ENCODE assay signal across 8 cellular contexts in genomic region chrX:16856076-16856404, GRCh38. TPM values are rescaled to one million over a fixed set of nuclear protein-coding genes. Genes with fewer than 3 reads are reported as not detected.
DNase-seq lines count a peak whose midpoint lies in the region; ATAC-seq and TF ChIP-seq lines count a peak whose summit lies in the region.
"Not testable (repeated sequence)": the region's sequence is repeated elsewhere in the genome, so short reads cannot be mapped to it uniquely, and the experiment has no call there.

No MANE protein-coding gene starts in this region.

- H3K27me3 ChIP-seq in GM23248 (replicated peaks; ENCODE audit: insufficient read depth); PC-3 (ENCODE audit: low read length): not testable (repeated sequence)

- peaks cover 45% of the 10 kb centered on the region for H3K4me1 Mint-ChIP-seq in activated CD4-positive, alpha-beta memory T cell treated with anti-CD3 and anti-CD28 coated beads, Interleukin-2, amount 10 ng/mL, durations not matched to agents 7 days and 5 days

- H3F3A ChIP-seq in GM23248 (ENCODE audit: insufficient read depth), result peaks cover 14% of the 10 kb centered on the region
- not testable (repeated sequence) for H3F3A ChIP-seq in PC-3 (ENCODE audit: low read length, unreplicated experiment)

- intact Hi-C loops in PC-3 (cut with micrococcal nuclease), result not testable (repeated sequence)

- not testable (repeated sequence) for H2AFZ ChIP-seq in GM23248; PC-3 (ENCODE audit: low read length)

- H3K27ac Mint-ChIP-seq in activated CD4-positive, alpha-beta memory T cell treated with anti-CD3 and anti-CD28 coated beads, Interleukin-2, amount 10 ng/mL, durations not matched to agents 7 days and 5 days, result peak overlapping the region; percentile 59

- not testable (repeated sequence) for H3K4me2 ChIP-seq in GM23248 (ENCODE audit: unreplicated experiment); PC-3 (ENCODE audit: low read length)

- H3K4me3 Mint-ChIP-seq in activated CD4-positive, alpha-beta memory T cell treated with anti-CD3 and anti-CD28 coated beads, Interleukin-2, amount 10 ng/mL, durations not matched to agents 7 days and 5 days, result not testable (repeated sequence)

- H3K79me2 ChIP-seq in GM23248 (ENCODE audit: insufficient read depth) (peaks cover 82% of the 10 kb centered on the region), PC-3 (ENCODE audit: low read length) (peaks cover 83% of the 10 kb centered on the region)

- peaks cover 60% of the 10 kb centered on the region for H3K36me3 Mint-ChIP-seq in activated CD4-positive, alpha-beta memory T cell treated with anti-CD3 and anti-CD28 coated beads, Interleukin-2, amount 10 ng/mL, durations not matched to agents 7 days and 5 days (ENCODE audit: low read depth)

- H3K27me3 Mint-ChIP-seq in activated CD4-positive, alpha-beta memory T cell treated with anti-CD3 and anti-CD28 coated beads, Interleukin-2, amount 10 ng/mL, durations not matched to agents 7 days and 5 days, result not testable (repeated sequence)

- not testable (repeated sequence) for H3K4me3 ChIP-seq in GM23248; PC-3 (ENCODE audit: low read length); astrocyte of the cerebellum (ENCODE audit: low read depth, low read length)

- not testable (repeated sequence) for H4K20me1 ChIP-seq in GM23248 (ENCODE audit: insufficient read depth)
- H4K20me1 ChIP-seq in PC-3 (ENCODE audit: low read length), result peaks cover 23% of the 10 kb centered on the region

- not testable (repeated sequence) for TF ChIP-seq CTCF in PC-3 (conservative IDR thresholded peaks at IDR 0.05; ENCODE audit: low read depth, low read length); astrocyte of the cerebellum (IDR thresholded peaks at IDR 0.05; ENCODE audit: low read depth, low read length, missing control alignments)

- H3K9me2 ChIP-seq in GM23248 (ENCODE audit: insufficient read depth); PC-3 (replicated peaks; ENCODE audit: low read length): not testable (repeated sequence)

- CTCF ChIA-PET in PC-3 (lab: Charles Lee), result not testable (repeated sequence)
- CTCF ChIA-PET in activated CD4-positive, alpha-beta memory T cell treated with anti-CD3 and anti-CD28 coated beads, Interleukin-2, amount 10 ng/mL, durations not matched to agents 7 days and 5 days (lab: Charles Lee), result interaction anchor here (0.7 kb wide), 1 partner anchor 273 kb away, joined by 5 read pairs; no protein-coding TSS in a partner anchor

- H3K36me3 ChIP-seq in GM23248 (ENCODE audit: low read depth), result not testable (repeated sequence)
- peaks cover 75% of the 10 kb centered on the region for H3K36me3 ChIP-seq in PC-3 (ENCODE audit: low read depth, low read length)

- WGBS in GM23248 (ENCODE audit: low coverage in 1 of 2, low lambda C conversion rate in 2 of 2, missing lambda C conversion rate in 2 of 2), 2 experiments, result 22 to 23% methylated on average over 2 of the region's 2 CpGs

- ATAC-seq in PC-3, result peak; percentile 56; the same call in 1 of the 2 replicates

- peak; percentile 78 for DNase-seq in ELR (ENCODE audit: low read depth)
- DNase-seq in GM23248, result peak; percentile 59
- peak; percentile 38 for DNase-seq in HS-5 (ENCODE audit: low read depth)
- DNase-seq in PC-3, result peak; percentile 56
- DNase-seq in activated CD4-positive, alpha-beta memory T cell treated with anti-CD3 and anti-CD28 coated beads, Interleukin-2, amount 10 ng/mL, durations not matched to agents 7 days and 5 days, result peak; percentile 35
- DNase-seq in astrocyte of the cerebellum (ENCODE audit: low read depth), result peak; percentile 24
- DNase-seq in iris pigment epithelial cell (ENCODE audit: low read depth), result peak; percentile 67
- peak; percentile 3 for DNase-seq in stimulated activated naive CD4-positive, alpha-beta T cell treated with Interleukin-2 at 50 U/mL for 16 hours (lab: John Stamatoyannopoulos, UW)

- not testable (repeated sequence) for H3K9me3 ChIP-seq in GM23248 (ENCODE audit: low read depth); PC-3 (ENCODE audit: low read length)

- in situ Hi-C loops in GM23248 (cut with MboI); astrocyte of the cerebellum (cut with HindIII; ENCODE audit: low sequenced_read_pairs): not testable (repeated sequence)

- POLR2A ChIA-PET in PC-3 (lab: Charles Lee; ENCODE audit: unreplicated experiment), result not testable (repeated sequence)
- POLR2A ChIA-PET in activated CD4-positive, alpha-beta memory T cell treated with anti-CD3 and anti-CD28 coated beads, Interleukin-2, amount 10 ng/mL, durations not matched to agents 7 days and 5 days (lab: Charles Lee), result interaction anchor here (1.5 to 1.6 kb wide), 2 partner anchors 12 to 13 kb away, joined by 4 read pairs; no protein-coding TSS in a partner anchor

- not testable (repeated sequence) for BruUV-seq in PC-3 (replicated peaks; lab: Mats Ljungman, UMichigan)

- not testable (repeated sequence) for H3K9ac ChIP-seq in GM23248; PC-3 (ENCODE audit: low read length)

- H3K4me1 ChIP-seq in GM23248 (ENCODE audit: insufficient read depth); PC-3 (ENCODE audit: insufficient read depth, low read length): not testable (repeated sequence)

- not testable (repeated sequence) for H3K9me3 Mint-ChIP-seq in activated CD4-positive, alpha-beta memory T cell treated with anti-CD3 and anti-CD28 coated beads, Interleukin-2, amount 10 ng/mL, durations not matched to agents 7 days and 5 days

- peak overlapping the region; percentile 38; the same call in 1 of the 2 replicates for H3K27ac ChIP-seq in GM23248
- not testable (repeated sequence) for H3K27ac ChIP-seq in PC-3 (ENCODE audit: low read length)

RNA-seq across cellular contexts. Expression of gene RBBP7, which starts 14.1 kb away (rescaled TPM):
- 64.6 and 86.2 TPM in 2 replicates for total RNA-seq in GM23248 (2014; rRNA removed; shearing (Covaris generic))
- 119 and 124 TPM in 2 replicates for polyA plus RNA-seq in GM23248 (2016; fragmentation: Nextera tagmentation; extraction: Ambion mirVana)
- 153 and 155 TPM in 2 replicates for total RNA-seq in PC-3 (2014; rRNA removed)
- total RNA-seq in activated CD4-positive, alpha-beta memory T cell treated with anti-CD3 and anti-CD28 coated beads, Interleukin-2, amount 10 ng/mL, durations not matched to agents 7 days and 5 days, result 100 to 1,000 TPM; 137 to 140 TPM

Comparison
In these comparisons a context has a peak if more than half of its experiments do, and no peak if none do; other contexts are left out.
1. DNase-seq: peak in every context shown above with its lines; median percentile 78 in ELR; 67 in iris pigment epithelial cell; 59 in GM23248; 56 in PC-3; 38 in HS-5; 35 in activated CD4-positive, alpha-beta memory T cell treated with anti-CD3 and anti-CD28 coated beads, Interleukin-2, amount 10 ng/mL, durations not matched to agents 7 days and 5 days; 24 in astrocyte of the cerebellum; 3 in stimulated activated naive CD4-positive, alpha-beta T cell treated with Interleukin-2 at 50 U/mL for 16 hours.